Comparison of ENCODE assay signal across 1 cellular context in the genomic region with DNA sequence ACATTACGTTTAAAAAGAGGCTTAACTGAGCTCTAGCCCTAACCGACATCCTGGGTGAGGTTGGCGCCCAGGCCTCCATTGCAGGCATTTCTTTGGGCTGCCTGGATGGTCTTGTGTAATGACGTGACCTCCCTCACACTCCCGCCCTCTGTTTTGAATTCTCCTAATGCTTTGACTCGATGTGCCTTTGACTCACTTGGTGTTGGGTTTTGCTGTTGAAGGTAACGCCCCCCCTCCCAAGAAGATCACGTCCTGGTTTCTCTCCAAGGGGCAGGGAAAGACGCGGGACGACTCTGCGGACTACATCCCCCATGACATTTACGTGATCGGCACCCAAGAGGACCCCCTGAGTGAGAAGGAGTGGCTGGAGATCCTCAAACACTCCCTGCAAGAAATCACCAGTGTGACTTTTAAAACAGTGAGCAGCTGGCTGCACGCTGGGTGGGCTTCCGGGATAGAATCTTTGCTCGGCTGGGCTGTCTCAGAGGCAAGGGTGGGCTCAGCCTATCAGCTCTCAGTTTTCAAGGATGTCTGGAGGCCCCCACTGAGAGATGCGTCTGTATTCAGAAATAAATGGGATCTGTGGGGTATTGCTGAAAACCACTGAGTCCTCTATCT.
TF ChIP-seq lines count a peak whose summit lies in the region.

No MANE protein-coding gene starts in this region.

TF ChIP-seq in WTC11, 78 proteins besides CTCF, POLR2A, EP300 and RAD21 (continued from another document):
- TF ChIP-seq, protein P1, sequence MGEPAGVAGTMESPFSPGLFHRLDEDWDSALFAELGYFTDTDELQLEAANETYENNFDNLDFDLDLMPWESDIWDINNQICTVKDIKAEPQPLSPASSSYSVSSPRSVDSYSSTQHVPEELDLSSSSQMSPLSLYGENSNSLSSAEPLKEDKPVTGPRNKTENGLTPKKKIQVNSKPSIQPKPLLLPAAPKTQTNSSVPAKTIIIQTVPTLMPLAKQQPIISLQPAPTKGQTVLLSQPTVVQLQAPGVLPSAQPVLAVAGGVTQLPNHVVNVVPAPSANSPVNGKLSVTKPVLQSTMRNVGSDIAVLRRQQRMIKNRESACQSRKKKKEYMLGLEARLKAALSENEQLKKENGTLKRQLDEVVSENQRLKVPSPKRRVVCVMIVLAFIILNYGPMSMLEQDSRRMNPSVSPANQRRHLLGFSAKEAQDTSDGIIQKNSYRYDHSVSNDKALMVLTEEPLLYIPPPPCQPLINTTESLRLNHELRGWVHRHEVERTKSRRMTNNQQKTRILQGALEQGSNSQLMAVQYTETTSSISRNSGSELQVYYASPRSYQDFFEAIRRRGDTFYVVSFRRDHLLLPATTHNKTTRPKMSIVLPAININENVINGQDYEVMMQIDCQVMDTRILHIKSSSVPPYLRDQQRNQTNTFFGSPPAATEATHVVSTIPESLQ (CRISPR knock-in tag; IDR thresholded peaks at IDR 0.05): no peak
- no peak for TF ChIP-seq ZNF671 (CRISPR knock-in tag; IDR thresholded peaks at IDR 0.05)
- no peak for TF ChIP-seq JAZF1 (CRISPR knock-in tag; IDR thresholded peaks at IDR 0.05)
- TF ChIP-seq FOXK1 (CRISPR knock-in tag; IDR thresholded peaks at IDR 0.05): no peak
- TF ChIP-seq, protein P2, sequence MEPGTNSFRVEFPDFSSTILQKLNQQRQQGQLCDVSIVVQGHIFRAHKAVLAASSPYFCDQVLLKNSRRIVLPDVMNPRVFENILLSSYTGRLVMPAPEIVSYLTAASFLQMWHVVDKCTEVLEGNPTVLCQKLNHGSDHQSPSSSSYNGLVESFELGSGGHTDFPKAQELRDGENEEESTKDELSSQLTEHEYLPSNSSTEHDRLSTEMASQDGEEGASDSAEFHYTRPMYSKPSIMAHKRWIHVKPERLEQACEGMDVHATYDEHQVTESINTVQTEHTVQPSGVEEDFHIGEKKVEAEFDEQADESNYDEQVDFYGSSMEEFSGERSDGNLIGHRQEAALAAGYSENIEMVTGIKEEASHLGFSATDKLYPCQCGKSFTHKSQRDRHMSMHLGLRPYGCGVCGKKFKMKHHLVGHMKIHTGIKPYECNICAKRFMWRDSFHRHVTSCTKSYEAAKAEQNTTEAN (CRISPR knock-in tag; IDR thresholded peaks at IDR 0.05): no peak
- TF ChIP-seq PRRX2 (CRISPR knock-in tag; IDR thresholded peaks at IDR 0.05): no peak
- TF ChIP-seq, protein P3, sequence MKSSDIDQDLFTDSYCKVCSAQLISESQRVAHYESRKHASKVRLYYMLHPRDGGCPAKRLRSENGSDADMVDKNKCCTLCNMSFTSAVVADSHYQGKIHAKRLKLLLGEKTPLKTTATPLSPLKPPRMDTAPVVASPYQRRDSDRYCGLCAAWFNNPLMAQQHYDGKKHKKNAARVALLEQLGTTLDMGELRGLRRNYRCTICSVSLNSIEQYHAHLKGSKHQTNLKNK (CRISPR knock-in tag; IDR thresholded peaks at IDR 0.05): no peak
- TF ChIP-seq, protein P4, sequence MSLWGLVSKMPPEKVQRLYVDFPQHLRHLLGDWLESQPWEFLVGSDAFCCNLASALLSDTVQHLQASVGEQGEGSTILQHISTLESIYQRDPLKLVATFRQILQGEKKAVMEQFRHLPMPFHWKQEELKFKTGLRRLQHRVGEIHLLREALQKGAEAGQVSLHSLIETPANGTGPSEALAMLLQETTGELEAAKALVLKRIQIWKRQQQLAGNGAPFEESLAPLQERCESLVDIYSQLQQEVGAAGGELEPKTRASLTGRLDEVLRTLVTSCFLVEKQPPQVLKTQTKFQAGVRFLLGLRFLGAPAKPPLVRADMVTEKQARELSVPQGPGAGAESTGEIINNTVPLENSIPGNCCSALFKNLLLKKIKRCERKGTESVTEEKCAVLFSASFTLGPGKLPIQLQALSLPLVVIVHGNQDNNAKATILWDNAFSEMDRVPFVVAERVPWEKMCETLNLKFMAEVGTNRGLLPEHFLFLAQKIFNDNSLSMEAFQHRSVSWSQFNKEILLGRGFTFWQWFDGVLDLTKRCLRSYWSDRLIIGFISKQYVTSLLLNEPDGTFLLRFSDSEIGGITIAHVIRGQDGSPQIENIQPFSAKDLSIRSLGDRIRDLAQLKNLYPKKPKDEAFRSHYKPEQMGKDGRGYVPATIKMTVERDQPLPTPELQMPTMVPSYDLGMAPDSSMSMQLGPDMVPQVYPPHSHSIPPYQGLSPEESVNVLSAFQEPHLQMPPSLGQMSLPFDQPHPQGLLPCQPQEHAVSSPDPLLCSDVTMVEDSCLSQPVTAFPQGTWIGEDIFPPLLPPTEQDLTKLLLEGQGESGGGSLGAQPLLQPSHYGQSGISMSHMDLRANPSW (CRISPR knock-in tag; conservative IDR thresholded peaks at IDR 0.05; ENCODE audit: low read depth): no peak
- no peak for TF ChIP-seq ETV6 (CRISPR knock-in tag; IDR thresholded peaks at IDR 0.05)
- TF ChIP-seq ELF4 (CRISPR knock-in tag; IDR thresholded peaks at IDR 0.05; ENCODE audit: low read depth): no peak
- TF ChIP-seq OVOL2 (CRISPR knock-in tag; IDR thresholded peaks at IDR 0.05; ENCODE audit: borderline replicate concordance): no peak
- no peak for TF ChIP-seq CBFB (CRISPR knock-in tag; IDR thresholded peaks at IDR 0.05; ENCODE audit: low read depth)
- no peak for TF ChIP-seq ZNF138 (CRISPR knock-in tag; conservative IDR thresholded peaks at IDR 0.05)
- TF ChIP-seq, protein P5, sequence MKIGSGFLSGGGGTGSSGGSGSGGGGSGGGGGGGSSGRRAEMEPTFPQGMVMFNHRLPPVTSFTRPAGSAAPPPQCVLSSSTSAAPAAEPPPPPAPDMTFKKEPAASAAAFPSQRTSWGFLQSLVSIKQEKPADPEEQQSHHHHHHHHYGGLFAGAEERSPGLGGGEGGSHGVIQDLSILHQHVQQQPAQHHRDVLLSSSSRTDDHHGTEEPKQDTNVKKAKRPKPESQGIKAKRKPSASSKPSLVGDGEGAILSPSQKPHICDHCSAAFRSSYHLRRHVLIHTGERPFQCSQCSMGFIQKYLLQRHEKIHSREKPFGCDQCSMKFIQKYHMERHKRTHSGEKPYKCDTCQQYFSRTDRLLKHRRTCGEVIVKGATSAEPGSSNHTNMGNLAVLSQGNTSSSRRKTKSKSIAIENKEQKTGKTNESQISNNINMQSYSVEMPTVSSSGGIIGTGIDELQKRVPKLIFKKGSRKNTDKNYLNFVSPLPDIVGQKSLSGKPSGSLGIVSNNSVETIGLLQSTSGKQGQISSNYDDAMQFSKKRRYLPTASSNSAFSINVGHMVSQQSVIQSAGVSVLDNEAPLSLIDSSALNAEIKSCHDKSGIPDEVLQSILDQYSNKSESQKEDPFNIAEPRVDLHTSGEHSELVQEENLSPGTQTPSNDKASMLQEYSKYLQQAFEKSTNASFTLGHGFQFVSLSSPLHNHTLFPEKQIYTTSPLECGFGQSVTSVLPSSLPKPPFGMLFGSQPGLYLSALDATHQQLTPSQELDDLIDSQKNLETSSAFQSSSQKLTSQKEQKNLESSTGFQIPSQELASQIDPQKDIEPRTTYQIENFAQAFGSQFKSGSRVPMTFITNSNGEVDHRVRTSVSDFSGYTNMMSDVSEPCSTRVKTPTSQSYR (CRISPR knock-in tag; IDR thresholded peaks at IDR 0.05): no peak
- TF ChIP-seq ZNF263 (CRISPR knock-in tag; IDR thresholded peaks at IDR 0.05; ENCODE audit: low read depth): no peak
- TF ChIP-seq, protein P6, sequence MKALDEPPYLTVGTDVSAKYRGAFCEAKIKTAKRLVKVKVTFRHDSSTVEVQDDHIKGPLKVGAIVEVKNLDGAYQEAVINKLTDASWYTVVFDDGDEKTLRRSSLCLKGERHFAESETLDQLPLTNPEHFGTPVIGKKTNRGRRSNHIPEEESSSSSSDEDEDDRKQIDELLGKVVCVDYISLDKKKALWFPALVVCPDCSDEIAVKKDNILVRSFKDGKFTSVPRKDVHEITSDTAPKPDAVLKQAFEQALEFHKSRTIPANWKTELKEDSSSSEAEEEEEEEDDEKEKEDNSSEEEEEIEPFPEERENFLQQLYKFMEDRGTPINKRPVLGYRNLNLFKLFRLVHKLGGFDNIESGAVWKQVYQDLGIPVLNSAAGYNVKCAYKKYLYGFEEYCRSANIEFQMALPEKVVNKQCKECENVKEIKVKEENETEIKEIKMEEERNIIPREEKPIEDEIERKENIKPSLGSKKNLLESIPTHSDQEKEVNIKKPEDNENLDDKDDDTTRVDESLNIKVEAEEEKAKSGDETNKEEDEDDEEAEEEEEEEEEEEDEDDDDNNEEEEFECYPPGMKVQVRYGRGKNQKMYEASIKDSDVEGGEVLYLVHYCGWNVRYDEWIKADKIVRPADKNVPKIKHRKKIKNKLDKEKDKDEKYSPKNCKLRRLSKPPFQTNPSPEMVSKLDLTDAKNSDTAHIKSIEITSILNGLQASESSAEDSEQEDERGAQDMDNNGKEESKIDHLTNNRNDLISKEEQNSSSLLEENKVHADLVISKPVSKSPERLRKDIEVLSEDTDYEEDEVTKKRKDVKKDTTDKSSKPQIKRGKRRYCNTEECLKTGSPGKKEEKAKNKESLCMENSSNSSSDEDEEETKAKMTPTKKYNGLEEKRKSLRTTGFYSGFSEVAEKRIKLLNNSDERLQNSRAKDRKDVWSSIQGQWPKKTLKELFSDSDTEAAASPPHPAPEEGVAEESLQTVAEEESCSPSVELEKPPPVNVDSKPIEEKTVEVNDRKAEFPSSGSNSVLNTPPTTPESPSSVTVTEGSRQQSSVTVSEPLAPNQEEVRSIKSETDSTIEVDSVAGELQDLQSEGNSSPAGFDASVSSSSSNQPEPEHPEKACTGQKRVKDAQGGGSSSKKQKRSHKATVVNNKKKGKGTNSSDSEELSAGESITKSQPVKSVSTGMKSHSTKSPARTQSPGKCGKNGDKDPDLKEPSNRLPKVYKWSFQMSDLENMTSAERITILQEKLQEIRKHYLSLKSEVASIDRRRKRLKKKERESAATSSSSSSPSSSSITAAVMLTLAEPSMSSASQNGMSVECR (CRISPR knock-in tag; IDR thresholded peaks at IDR 0.05; ENCODE audit: borderline replicate concordance): no peak
- TF ChIP-seq JUN (CRISPR knock-in tag; IDR thresholded peaks at IDR 0.05): no peak
- TF ChIP-seq, protein P7, sequence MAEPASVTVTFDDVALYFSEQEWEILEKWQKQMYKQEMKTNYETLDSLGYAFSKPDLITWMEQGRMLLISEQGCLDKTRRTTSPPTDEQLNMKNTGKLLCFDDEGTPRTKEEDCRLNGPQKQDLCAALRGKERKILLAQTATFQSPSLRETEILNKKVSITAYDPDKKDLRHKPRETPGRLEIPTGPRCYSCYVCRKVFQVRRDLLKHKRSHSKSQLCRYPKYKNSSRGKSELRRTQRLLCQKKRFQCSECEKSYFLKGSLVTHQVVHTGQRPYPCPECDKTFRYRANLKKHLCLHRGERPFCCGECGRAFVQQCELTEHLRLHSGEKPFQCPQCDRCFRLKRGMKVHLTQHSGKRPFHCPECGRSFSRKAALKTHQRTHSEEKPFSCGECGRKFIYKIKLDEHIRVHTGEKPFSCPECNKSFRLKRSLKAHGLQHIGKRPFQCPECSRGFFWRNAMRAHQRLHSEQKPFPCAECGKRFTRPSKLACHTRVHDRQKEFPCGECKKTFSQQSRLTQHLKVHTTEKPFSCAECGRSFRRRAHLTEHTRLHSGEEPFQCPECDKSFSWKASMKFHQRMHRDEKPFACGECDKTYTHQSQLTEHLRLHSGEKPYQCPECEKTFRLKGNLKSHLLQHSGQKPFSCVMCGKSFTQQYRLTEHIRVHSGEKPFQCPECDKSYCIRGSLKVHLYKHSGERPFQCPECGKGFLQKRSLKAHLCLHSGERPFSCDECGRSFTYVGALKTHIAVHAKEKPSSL (CRISPR knock-in tag; conservative IDR thresholded peaks at IDR 0.05): no peak
